ENCODE assay signal across 8 cellular contexts in genomic region chr9:137694962-137695875, GRCh38.
A peak's percentile ranks its signal among the peaks of the same experiment; 100 is the strongest.
DNase-seq lines count a peak whose midpoint lies in the region; ATAC-seq, FAIRE-seq and TF ChIP-seq lines count a peak whose summit lies in the region.

No MANE protein-coding gene starts in this region.

- H3K36me3 Mint-ChIP-seq in activated CD4-positive, alpha-beta T cell treated with anti-CD3 and anti-CD28 coated beads for 36 hours (ENCODE audit: low read depth), result peaks cover 6% of the 10 kb centered on the region
- H3K36me3 Mint-ChIP-seq in activated CD4-positive, alpha-beta T cell treated with anti-CD3 and anti-CD28 coated beads, Interleukin-2, amount 10 ng/mL, durations not matched to agents 24 days and 14 days (ENCODE audit: low read depth), result peaks cover 15% of the 10 kb centered on the region
- no peaks in the 10 kb centered on the region for H3K36me3 Mint-ChIP-seq in mesothelial cell of epicardium

- peak; percentile 71 for ATAC-seq in activated CD4-positive, alpha-beta T cell treated with anti-CD3 and anti-CD28 coated beads for 36 hours
- no peak for ATAC-seq in HG03469 (IDR thresholded peaks at IDR 0.05; ENCODE audit: unreplicated experiment)

- H3K4me2 ChIP-seq in OCI-LY7 (ENCODE audit: low read length), result peak overlapping the region; percentile 51
- no peak overlapping the region for H3K4me2 ChIP-seq in endothelial cell of umbilical vein (ENCODE audit: insufficient read depth, low read length)

- no peak overlapping the region for H3K9ac ChIP-seq in endothelial cell of umbilical vein (replicated peaks; ENCODE audit: extremely low read depth, insufficient read depth, low read length)

- H3K27me3 Mint-ChIP-seq in activated CD4-positive, alpha-beta T cell treated with anti-CD3 and anti-CD28 coated beads for 36 hours, result no peaks in the 10 kb centered on the region
- no peaks in the 10 kb centered on the region for H3K27me3 Mint-ChIP-seq in activated CD4-positive, alpha-beta T cell treated with anti-CD3 and anti-CD28 coated beads, Interleukin-2, amount 10 ng/mL, durations not matched to agents 24 days and 14 days
- no peaks in the 10 kb centered on the region for H3K27me3 Mint-ChIP-seq in mesothelial cell of epicardium (ENCODE audit: low read depth)

- H3K9me3 Mint-ChIP-seq in activated CD4-positive, alpha-beta T cell treated with anti-CD3 and anti-CD28 coated beads for 36 hours (ENCODE audit: low read depth), result no peaks in the 10 kb centered on the region
- H3K9me3 Mint-ChIP-seq in activated CD4-positive, alpha-beta T cell treated with anti-CD3 and anti-CD28 coated beads, Interleukin-2, amount 10 ng/mL, durations not matched to agents 24 days and 14 days, result no peaks in the 10 kb centered on the region
- no peaks in the 10 kb centered on the region for H3K9me3 Mint-ChIP-seq in mesothelial cell of epicardium

- no peaks in the 10 kb centered on the region for H3K27me3 ChIP-seq in endothelial cell of umbilical vein (ENCODE audit: control insufficient read depth in 2 of 2, insufficient read depth in 2 of 2, low read length in 2 of 2)

- H3K79me2 ChIP-seq in OCI-LY7 (ENCODE audit: insufficient read depth, low read depth, low read length) (peaks cover 93% of the 10 kb centered on the region), endothelial cell of umbilical vein (ENCODE audit: control insufficient read depth, insufficient read depth, low read length) (peaks cover 75% of the 10 kb centered on the region)

- H4K20me1 ChIP-seq in OCI-LY7 (ENCODE audit: insufficient read depth, low read length) (no peaks in the 10 kb centered on the region), endothelial cell of umbilical vein (replicated peaks; ENCODE audit: control insufficient read depth, extremely low read depth, insufficient read depth, low read length) (peaks cover 2% of the 10 kb centered on the region)

- H3K27ac Mint-ChIP-seq in activated CD4-positive, alpha-beta T cell treated with anti-CD3 and anti-CD28 coated beads for 36 hours, result no peak overlapping the region
- no peak overlapping the region for H3K27ac Mint-ChIP-seq in activated CD4-positive, alpha-beta T cell treated with anti-CD3 and anti-CD28 coated beads, Interleukin-2, amount 10 ng/mL, durations not matched to agents 24 days and 14 days
- peak overlapping the region; percentile 40 for H3K27ac Mint-ChIP-seq in mesothelial cell of epicardium

- no peaks in the 10 kb centered on the region for H3K9me2 ChIP-seq in OCI-LY7 (ENCODE audit: insufficient read depth, low read length)

- H3K4me3 ChIP-seq in OCI-LY7 (ENCODE audit: low read depth, low read length, poor library complexity, severe bottlenecking), result no peak overlapping the region
- H3K4me3 ChIP-seq in endothelial cell of umbilical vein (replicated peaks in 1 of 3; ENCODE audit: insufficient read depth in 1 of 3, low read depth in 1 of 3, low read length in 3 of 3), result no peak overlapping the region

- no peaks in the 10 kb centered on the region for H3K9me1 ChIP-seq in endothelial cell of umbilical vein (replicated peaks; ENCODE audit: control insufficient read depth, extremely low read depth, insufficient read depth, low read length)

- no peak for TF ChIP-seq POLR2A in endothelial cell of umbilical vein (IDR thresholded peaks at IDR 0.05; ENCODE audit: low read depth, low read length)

- H3K9me3 ChIP-seq in OCI-LY7 (ENCODE audit: low read length), result 0 out of 2 replicates have a peak, but pooled peaks cover 3% of the 10 kb centered on the region
- no peaks in the 10 kb centered on the region for H3K9me3 ChIP-seq in endothelial cell of umbilical vein (replicated peaks; ENCODE audit: control insufficient read depth, insufficient read depth, low read length)

- BruUV-seq in OCI-LY7 (replicated peaks; lab: Mats Ljungman, UMichigan) (no TSS peak), endothelial cell of umbilical vein (replicated peaks; lab: Mats Ljungman, UMichigan) (no TSS peak)

- TF ChIP-seq CTCF in OCI-LY7 (conservative IDR thresholded peaks at IDR 0.05; ENCODE audit: low read length) (peak; percentile 90), endothelial cell of umbilical vein (IDR thresholded peaks at IDR 0.05; ENCODE audit: extremely low read depth in 1 of 2, insufficient read depth in 1 of 2, low read depth in 1 of 2, low read length in 2 of 2) (peak; percentile 65 to 79), mesothelial cell of epicardium (IDR thresholded peaks at IDR 0.05; ENCODE audit: unreplicated experiment) (peak; percentile 53)

- H3K4me1 ChIP-seq in OCI-LY7 (ENCODE audit: insufficient read depth, low read length, poor library complexity, severe bottlenecking) (peaks cover 35% of the 10 kb centered on the region), endothelial cell of umbilical vein (ENCODE audit: control insufficient read depth, extremely low read depth, insufficient read depth, low read length) (peaks cover 7% of the 10 kb centered on the region)

- H3K36me3 ChIP-seq in OCI-LY7 (ENCODE audit: insufficient read depth, low read length) (peaks cover 68% of the 10 kb centered on the region), endothelial cell of umbilical vein (ENCODE audit: control insufficient read depth in 2 of 2, extremely low read depth in 1 of 2, insufficient read depth in 2 of 2, low read length in 2 of 2) (no peaks in the 10 kb centered on the region)

- H3K27ac ChIP-seq in OCI-LY7 (ENCODE audit: low read depth, low read length, poor library complexity, severe bottlenecking), result peak overlapping the region; percentile 60
- no peak overlapping the region for H3K27ac ChIP-seq in endothelial cell of umbilical vein (ENCODE audit: insufficient read depth, low read depth, low read length)

- H2AFZ ChIP-seq in OCI-LY7 (ENCODE audit: low read length) (no peak overlapping the region), endothelial cell of umbilical vein (ENCODE audit: low read depth, low read length) (no peak overlapping the region)

- H3K4me1 Mint-ChIP-seq in activated CD4-positive, alpha-beta T cell treated with anti-CD3 and anti-CD28 coated beads for 36 hours, result peaks cover 48% of the 10 kb centered on the region
- peaks cover 19% of the 10 kb centered on the region for H3K4me1 Mint-ChIP-seq in activated CD4-positive, alpha-beta T cell treated with anti-CD3 and anti-CD28 coated beads, Interleukin-2, amount 10 ng/mL, durations not matched to agents 24 days and 14 days
- peaks cover 31% of the 10 kb centered on the region for H3K4me1 Mint-ChIP-seq in mesothelial cell of epicardium

- POLR2A ChIA-PET in activated CD4-positive, alpha-beta T cell treated with anti-CD3 and anti-CD28 coated beads for 36 hours (lab: Charles Lee), result no interaction called here
- POLR2A ChIA-PET in OCI-LY7 (lab: Charles Lee) (no interaction called here), endothelial cell of umbilical vein (lab: Charles Lee) (no interaction called here)

- peak; percentile 44 for DNase-seq in activated CD4-positive, alpha-beta T cell treated with anti-CD3 and anti-CD28 coated beads for 36 hours
- DNase-seq in activated CD4-positive, alpha-beta T cell treated with anti-CD3 and anti-CD28 coated beads, Interleukin-2, amount 10 ng/mL, durations not matched to agents 24 days and 14 days, result no peak
- peak; percentile 79 for DNase-seq in OCI-LY7 (ENCODE audit: low spot score)
- peak; percentile 39 for DNase-seq in endothelial cell of umbilical vein (ENCODE audit: low read depth, low spot score)
- DNase-seq in mesothelial cell of epicardium (ENCODE audit: low spot score in 2 of 2, unreplicated experiment in 2 of 2), result no peak
- no peak for DNase-seq in NCI-H2107 (lab: John Stamatoyannopoulos, UW)
- no peak for DNase-seq in urothelium cell line (ENCODE audit: low spot score)

- FAIRE-seq in endothelial cell of umbilical vein (lab: Jason Lieb, UNC) (peak; percentile 79), urothelium cell line (lab: Jason Lieb, UNC) (no peak)

- intact Hi-C loops in activated CD4-positive, alpha-beta T cell treated with anti-CD3 and anti-CD28 coated beads for 36 hours (cut with DNase I, micrococcal nuclease), result no loop called here
- intact Hi-C loops in activated CD4-positive, alpha-beta T cell treated with anti-CD3 and anti-CD28 coated beads, Interleukin-2, amount 10 ng/mL, durations not matched to agents 24 days and 14 days (cut with micrococcal nuclease), result no loop called here
- intact Hi-C loops in OCI-LY7 (cut with micrococcal nuclease; ENCODE audit: unreplicated experiment) (loop anchor here (1.0 kb wide), 1 partner anchor 22 kb away; no protein-coding TSS in a partner anchor), endothelial cell of umbilical vein (cut with micrococcal nuclease) (loop anchor here (1.0 kb wide), 1 partner anchor 23 kb away; no protein-coding TSS in a partner anchor)

- dilution Hi-C loops in endothelial cell of umbilical vein (cut with MboI; ENCODE audit: extremely low pct_ligation_motif_present, low sequenced_read_pairs), result no loop called here

- no peak overlapping the region for H3K4me3 Mint-ChIP-seq in activated CD4-positive, alpha-beta T cell treated with anti-CD3 and anti-CD28 coated beads for 36 hours
- H3K4me3 Mint-ChIP-seq in activated CD4-positive, alpha-beta T cell treated with anti-CD3 and anti-CD28 coated beads, Interleukin-2, amount 10 ng/mL, durations not matched to agents 24 days and 14 days, result no peak overlapping the region
- H3K4me3 Mint-ChIP-seq in mesothelial cell of epicardium, result no peak overlapping the region

- CTCF ChIA-PET in activated CD4-positive, alpha-beta T cell treated with anti-CD3 and anti-CD28 coated beads for 36 hours (lab: Charles Lee), result interaction anchor here (0.7 to 2.1 kb wide), 4 partner anchors 10 to 47 kb away, joined by 3 to 11 read pairs (median 3); no protein-coding TSS in a partner anchor
- CTCF ChIA-PET in OCI-LY7 (lab: Charles Lee; ENCODE audit: unreplicated experiment), result interaction anchor here (0.9 to 1.1 kb wide), 3 partner anchors 13 to 22 kb away, joined by 4 to 5 read pairs (median 4); no protein-coding TSS in a partner anchor
- CTCF ChIA-PET in endothelial cell of umbilical vein (lab: Charles Lee), result interaction anchor here (0.6 to 2.0 kb wide), 12 partner anchors 9 to 113 kb away, joined by 3 to 35 read pairs (median 3); partner anchors contain the start of gene ARRDC1

TF ChIP-seq in endothelial cell of umbilical vein, 7 proteins besides CTCF, POLR2A, EP300 and RAD21:
- TF ChIP-seq EZH2 (IDR thresholded peaks at IDR 0.05; ENCODE audit: borderline replicate concordance, low read depth, low read length, severe bottlenecking) (no peak), POLR2AphosphoS5 (IDR thresholded peaks at IDR 0.05; ENCODE audit: insufficient read depth, low read depth, low read length) (no peak)

Comparison
In these comparisons a context has a peak if more than half of its experiments do, and no peak if none do; other contexts are left out.
1. DNase-seq: peak in activated CD4-positive, alpha-beta T cell treated with anti-CD3 and anti-CD28 coated beads for 36 hours (single experiment), OCI-LY7 (single experiment) and endothelial cell of umbilical vein (single experiment); none in activated CD4-positive, alpha-beta T cell treated with anti-CD3 and anti-CD28 coated beads, Interleukin-2, amount 10 ng/mL, durations not matched to agents 24 days and 14 days (single experiment), mesothelial cell of epicardium (0 of 2), NCI-H2107 (single experiment) and urothelium cell line (single experiment).
2. intact Hi-C loops: an anchor here in OCI-LY7 (1.0 kb wide) and endothelial cell of umbilical vein (1.0 kb wide); none called in activated CD4-positive, alpha-beta T cell treated with anti-CD3 and anti-CD28 coated beads for 36 hours and activated CD4-positive, alpha-beta T cell treated with anti-CD3 and anti-CD28 coated beads, Interleukin-2, amount 10 ng/mL, durations not matched to agents 24 days and 14 days.
3. Peak in every context shown above with its lines, with median percentiles within 50 percentile points of each other: CTCF ChIP-seq.